10 cellular contexts compared by ENCODE assay signal in the genomic region with DNA sequence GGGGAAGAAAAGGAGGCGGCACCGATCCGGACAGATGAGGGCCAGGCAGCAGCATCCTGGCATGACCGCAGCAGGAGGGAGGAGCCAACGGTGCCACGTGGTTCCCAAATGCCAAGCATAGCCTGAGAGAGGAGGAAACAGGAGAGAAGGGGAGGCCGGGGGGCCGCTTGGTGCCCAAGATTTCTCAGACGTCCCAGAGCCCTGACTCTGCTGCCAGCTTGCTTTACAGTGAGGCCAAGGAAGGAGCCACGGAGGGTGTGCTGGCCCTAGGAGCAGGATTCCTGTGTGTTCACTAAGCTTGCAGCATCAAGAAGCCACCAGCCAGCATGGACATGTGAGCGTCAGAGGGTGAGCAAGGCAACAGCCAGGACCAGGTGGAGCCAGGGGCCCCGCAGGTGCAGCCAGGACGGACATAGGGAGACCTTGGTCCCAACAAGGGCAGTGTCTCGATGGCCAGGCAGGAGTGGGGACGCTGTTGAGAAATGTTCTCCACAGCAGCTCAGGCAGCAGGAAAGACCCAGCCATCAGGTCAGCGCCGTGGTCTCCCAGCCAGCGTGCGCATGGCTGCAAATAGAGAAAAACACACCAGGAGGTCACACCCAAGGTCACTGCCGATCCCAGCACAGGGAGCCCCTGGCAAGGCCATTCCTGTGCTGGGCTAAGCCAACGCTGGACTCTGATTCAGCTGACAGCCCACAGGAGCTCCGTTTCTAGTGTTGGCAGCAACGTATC.
DNase-seq lines count a peak whose midpoint lies in the region; ATAC-seq, FAIRE-seq and TF ChIP-seq lines count a peak whose summit lies in the region.
"Had no signal": no experiment of that assay in that cellular context is flagged by ENCODE, and none has a peak within 500 bp of the region (broad histone marks: within the 10 kb centered on the region; RNA-seq: fewer than 3 reads in every experiment).

No MANE protein-coding gene starts in this region.

- H3K36me3 ChIP-seq in kidney (ENCODE audit: control insufficient read depth in 1 of 2, insufficient read depth in 2 of 2, low read length in 2 of 2) = no peaks in the 10 kb centered on the region
- H3K36me3 ChIP-seq: transverse colon had no signal

- H3K4me3 ChIP-seq in kidney (ENCODE audit: low read length in 2 of 2) = no peak overlapping the region
- H3K4me3 ChIP-seq: transverse colon had no signal

- no peak overlapping the region for H3K4me3 Mint-ChIP-seq in activated CD4-positive, alpha-beta T cell treated with anti-CD3 and anti-CD28 coated beads, Interleukin-2, amount 10 ng/mL, durations not matched to agents 7 days and 5 days
- H3K4me3 Mint-ChIP-seq in activated T-cell treated with anti-CD3 and anti-CD28 coated beads, Interleukin-2, amount 50 U/mL, for 4 hours = peak overlapping the region; percentile 63
- H3K4me3 Mint-ChIP-seq in stimulated activated naive CD8-positive, alpha-beta T cell treated with anti-CD3 and anti-CD28 coated beads, Interleukin-15, Interleukin-2, amounts not matched to agents 100 ng/mL and 50 ng/mL, for 24 hours = peak overlapping the region; percentile 72

- POLR2A ChIA-PET in activated CD4-positive, alpha-beta T cell treated with anti-CD3 and anti-CD28 coated beads, Interleukin-2, amount 10 ng/mL, durations not matched to agents 7 days and 5 days (lab: Charles Lee) = interaction anchor here (0.5 kb wide), 1 partner anchor 102 kb away, joined by 5 read pairs; no protein-coding TSS in a partner anchor

- peaks cover 6% of the 10 kb centered on the region for H3K27me3 Mint-ChIP-seq in activated CD4-positive, alpha-beta T cell treated with anti-CD3 and anti-CD28 coated beads, Interleukin-2, amount 10 ng/mL, durations not matched to agents 7 days and 5 days
- H3K27me3 Mint-ChIP-seq in activated T-cell treated with anti-CD3 and anti-CD28 coated beads, Interleukin-2, amount 50 U/mL, for 4 hours (ENCODE audit: low read depth) = peaks cover 15% of the 10 kb centered on the region
- peaks cover 10% of the 10 kb centered on the region for H3K27me3 Mint-ChIP-seq in stimulated activated naive CD8-positive, alpha-beta T cell treated with anti-CD3 and anti-CD28 coated beads, Interleukin-15, Interleukin-2, amounts not matched to agents 100 ng/mL and 50 ng/mL, for 24 hours

- H3K9me3 ChIP-seq in kidney (ENCODE audit: control insufficient read depth in 1 of 2, low read length in 2 of 2) = peaks cover 0 to 4% of the 10 kb centered on the region in 2 donors

- peaks cover 40% of the 10 kb centered on the region for H3K4me1 Mint-ChIP-seq in activated CD4-positive, alpha-beta T cell treated with anti-CD3 and anti-CD28 coated beads, Interleukin-2, amount 10 ng/mL, durations not matched to agents 7 days and 5 days
- peaks cover 47% of the 10 kb centered on the region for H3K4me1 Mint-ChIP-seq in activated T-cell treated with anti-CD3 and anti-CD28 coated beads, Interleukin-2, amount 50 U/mL, for 4 hours (ENCODE audit: low read depth)
- H3K4me1 Mint-ChIP-seq in stimulated activated naive CD8-positive, alpha-beta T cell treated with anti-CD3 and anti-CD28 coated beads, Interleukin-15, Interleukin-2, amounts not matched to agents 100 ng/mL and 50 ng/mL, for 24 hours (ENCODE audit: low read depth) = peaks cover 65% of the 10 kb centered on the region

- H3K27ac ChIP-seq in kidney (ENCODE audit: low read depth in 2 of 2, low read length in 2 of 2) = no peak overlapping the region

- no peak for ATAC-seq in activated T-cell treated with anti-CD3 and anti-CD28 coated beads, Interleukin-2, amount 50 U/mL, for 4 hours
- no peak for ATAC-seq in GM21367 (IDR thresholded peaks at IDR 0.05; ENCODE audit: unreplicated experiment)
- ATAC-seq in omental fat pad (ENCODE audit: low FRiP score) = no peak

- intact Hi-C loops in kidney (cut with DNase I) = no loop called here

- CTCF ChIA-PET in activated CD4-positive, alpha-beta T cell treated with anti-CD3 and anti-CD28 coated beads, Interleukin-2, amount 10 ng/mL, durations not matched to agents 7 days and 5 days (lab: Charles Lee) = interaction anchor here (1.5 kb wide), 1 partner anchor 10 kb away, joined by 3 read pairs; no protein-coding TSS in a partner anchor

- no peak overlapping the region for H3K9ac ChIP-seq in kidney (ENCODE audit: low read length in 2 of 2)

- TF ChIP-seq CTCF in kidney (IDR thresholded peaks at IDR 0.05; ENCODE audit: borderline replicate concordance, extremely low read depth, insufficient read depth) (no peak), omental fat pad (IDR thresholded peaks at IDR 0.05) (no peak)

- peaks cover 18% of the 10 kb centered on the region for H3K9me3 Mint-ChIP-seq in activated CD4-positive, alpha-beta T cell treated with anti-CD3 and anti-CD28 coated beads, Interleukin-2, amount 10 ng/mL, durations not matched to agents 7 days and 5 days
- H3K9me3 Mint-ChIP-seq in activated T-cell treated with anti-CD3 and anti-CD28 coated beads, Interleukin-2, amount 50 U/mL, for 4 hours = peaks cover 6% of the 10 kb centered on the region
- peaks cover 15% of the 10 kb centered on the region for H3K9me3 Mint-ChIP-seq in stimulated activated naive CD8-positive, alpha-beta T cell treated with anti-CD3 and anti-CD28 coated beads, Interleukin-15, Interleukin-2, amounts not matched to agents 100 ng/mL and 50 ng/mL, for 24 hours

- H3K27ac Mint-ChIP-seq in activated CD4-positive, alpha-beta T cell treated with anti-CD3 and anti-CD28 coated beads, Interleukin-2, amount 10 ng/mL, durations not matched to agents 7 days and 5 days = peak overlapping the region; percentile 61
- H3K27ac Mint-ChIP-seq in stimulated activated naive CD8-positive, alpha-beta T cell treated with anti-CD3 and anti-CD28 coated beads, Interleukin-15, Interleukin-2, amounts not matched to agents 100 ng/mL and 50 ng/mL, for 24 hours = peak overlapping the region; percentile 87
- H3K27ac Mint-ChIP-seq: memory B cell had no signal

- H3K36me3 Mint-ChIP-seq in activated CD4-positive, alpha-beta T cell treated with anti-CD3 and anti-CD28 coated beads, Interleukin-2, amount 10 ng/mL, durations not matched to agents 7 days and 5 days (ENCODE audit: low read depth) = peaks cover 6% of the 10 kb centered on the region
- H3K36me3 Mint-ChIP-seq in activated T-cell treated with anti-CD3 and anti-CD28 coated beads, Interleukin-2, amount 50 U/mL, for 4 hours (ENCODE audit: insufficient read depth) = peaks cover 3% of the 10 kb centered on the region
- peaks cover 5% of the 10 kb centered on the region for H3K36me3 Mint-ChIP-seq in stimulated activated naive CD8-positive, alpha-beta T cell treated with anti-CD3 and anti-CD28 coated beads, Interleukin-15, Interleukin-2, amounts not matched to agents 100 ng/mL and 50 ng/mL, for 24 hours (ENCODE audit: low read depth)

- DNase-seq in activated CD4-positive, alpha-beta T cell treated with anti-CD3 and anti-CD28 coated beads, Interleukin-2, amount 10 ng/mL, durations not matched to agents 7 days and 5 days = no peak
- DNase-seq in activated CD4-positive, alpha-beta T cell treated with anti-CD3 and anti-CD28 coated beads, Interleukin-2, amount 50 U/mL, for 1 hour = no peak
- no peak for DNase-seq in activated T-cell treated with anti-CD3 and anti-CD28 coated beads, Interleukin-2, amount 50 U/mL, for 4 hours
- DNase-seq in kidney (peak; percentile 74), NOMO-1 treated with dmso at 0.1 percent for 144 hours (lab: John Stamatoyannopoulos, UW; ENCODE audit: unreplicated experiment) (no peak), omental fat pad (ENCODE audit: low spot score) (no peak)

- H3K4me1 ChIP-seq in kidney (ENCODE audit: control insufficient read depth in 1 of 2, insufficient read depth in 1 of 2, low read depth in 1 of 2, low read length in 2 of 2) = peaks cover 0 to 6% of the 10 kb centered on the region in 2 donors

- FAIRE-seq in kidney (lab: Jason Lieb, UNC) = no peak
